Comparison of ENCODE assay signal across 1 cellular context in the genomic region with DNA sequence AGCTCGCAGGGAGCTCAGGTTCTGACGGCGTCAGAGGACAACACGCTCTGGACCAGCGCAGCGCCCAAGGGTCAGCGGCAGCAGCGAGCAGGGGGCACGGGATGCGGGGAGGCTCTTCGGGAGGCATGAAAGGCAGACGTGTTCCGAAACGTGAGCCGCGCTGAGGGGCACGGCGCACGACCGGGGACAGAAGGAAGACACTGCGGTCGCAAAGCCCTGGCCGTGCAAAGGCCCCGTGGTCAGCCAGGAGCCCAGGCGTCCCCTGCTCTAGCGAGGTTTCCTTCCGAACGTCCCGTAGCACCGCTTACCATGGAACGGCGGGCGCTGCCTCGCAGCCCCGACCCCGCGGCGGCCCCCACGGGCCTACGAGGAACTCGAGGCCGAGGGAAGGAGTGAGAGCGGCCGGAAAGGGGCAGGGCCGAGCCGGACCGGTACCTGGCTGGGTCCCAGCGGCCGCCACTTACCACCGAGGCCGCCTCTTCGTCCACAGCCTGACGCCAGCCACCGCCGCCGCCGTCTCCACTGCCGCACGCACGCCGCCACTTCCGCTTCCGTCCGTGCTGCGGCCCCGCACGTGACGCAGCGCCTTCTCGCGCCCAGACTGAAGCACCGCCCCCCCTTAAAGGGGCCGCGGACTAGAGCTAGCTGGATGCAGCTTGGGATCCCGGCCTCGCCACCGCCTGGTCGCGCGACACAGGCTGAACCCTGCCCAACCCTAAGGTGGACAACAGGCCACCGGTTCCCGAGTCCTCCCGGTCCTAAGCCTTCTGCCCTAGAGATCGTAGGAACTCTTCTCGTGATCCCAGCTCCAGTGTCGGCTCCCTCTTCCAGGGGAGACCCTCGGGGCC.
TF ChIP-seq lines count a peak whose summit lies in the region.

No MANE protein-coding gene starts in this region.

TF ChIP-seq in HepG2, 621 proteins besides CTCF, POLR2A, EP300 and RAD21 (continued from another document and continues in another):
- TF ChIP-seq, protein P1, sequence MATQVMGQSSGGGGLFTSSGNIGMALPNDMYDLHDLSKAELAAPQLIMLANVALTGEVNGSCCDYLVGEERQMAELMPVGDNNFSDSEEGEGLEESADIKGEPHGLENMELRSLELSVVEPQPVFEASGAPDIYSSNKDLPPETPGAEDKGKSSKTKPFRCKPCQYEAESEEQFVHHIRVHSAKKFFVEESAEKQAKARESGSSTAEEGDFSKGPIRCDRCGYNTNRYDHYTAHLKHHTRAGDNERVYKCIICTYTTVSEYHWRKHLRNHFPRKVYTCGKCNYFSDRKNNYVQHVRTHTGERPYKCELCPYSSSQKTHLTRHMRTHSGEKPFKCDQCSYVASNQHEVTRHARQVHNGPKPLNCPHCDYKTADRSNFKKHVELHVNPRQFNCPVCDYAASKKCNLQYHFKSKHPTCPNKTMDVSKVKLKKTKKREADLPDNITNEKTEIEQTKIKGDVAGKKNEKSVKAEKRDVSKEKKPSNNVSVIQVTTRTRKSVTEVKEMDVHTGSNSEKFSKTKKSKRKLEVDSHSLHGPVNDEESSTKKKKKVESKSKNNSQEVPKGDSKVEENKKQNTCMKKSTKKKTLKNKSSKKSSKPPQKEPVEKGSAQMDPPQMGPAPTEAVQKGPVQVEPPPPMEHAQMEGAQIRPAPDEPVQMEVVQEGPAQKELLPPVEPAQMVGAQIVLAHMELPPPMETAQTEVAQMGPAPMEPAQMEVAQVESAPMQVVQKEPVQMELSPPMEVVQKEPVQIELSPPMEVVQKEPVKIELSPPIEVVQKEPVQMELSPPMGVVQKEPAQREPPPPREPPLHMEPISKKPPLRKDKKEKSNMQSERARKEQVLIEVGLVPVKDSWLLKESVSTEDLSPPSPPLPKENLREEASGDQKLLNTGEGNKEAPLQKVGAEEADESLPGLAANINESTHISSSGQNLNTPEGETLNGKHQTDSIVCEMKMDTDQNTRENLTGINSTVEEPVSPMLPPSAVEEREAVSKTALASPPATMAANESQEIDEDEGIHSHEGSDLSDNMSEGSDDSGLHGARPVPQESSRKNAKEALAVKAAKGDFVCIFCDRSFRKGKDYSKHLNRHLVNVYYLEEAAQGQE (IDR thresholded peaks at IDR 0.05; ENCODE audit: borderline replicate concordance in 1 of 2, low read depth in 1 of 2, low read length in 2 of 2), result no peak
- no peak for TF ChIP-seq HOXA9 (CRISPR knock-in tag; IDR thresholded peaks at IDR 0.05; ENCODE audit: borderline replicate concordance)
- TF ChIP-seq ZNF234 (CRISPR knock-in tag; conservative IDR thresholded peaks at IDR 0.05), result no peak
- TF ChIP-seq ZNF160 (CRISPR knock-in tag; IDR thresholded peaks at IDR 0.05), result peak; percentile 77; the same call in 1 of the 2 replicates
- TF ChIP-seq ETV5 (CRISPR knock-in tag; IDR thresholded peaks at IDR 0.05; ENCODE audit: borderline replicate concordance), result peak; percentile 94
- peak; percentile 97 for TF ChIP-seq ZNF546 (CRISPR knock-in tag; conservative IDR thresholded peaks at IDR 0.05)
- no peak for TF ChIP-seq CC2D1A (CRISPR knock-in tag; IDR thresholded peaks at IDR 0.05)
- TF ChIP-seq, protein P2, sequence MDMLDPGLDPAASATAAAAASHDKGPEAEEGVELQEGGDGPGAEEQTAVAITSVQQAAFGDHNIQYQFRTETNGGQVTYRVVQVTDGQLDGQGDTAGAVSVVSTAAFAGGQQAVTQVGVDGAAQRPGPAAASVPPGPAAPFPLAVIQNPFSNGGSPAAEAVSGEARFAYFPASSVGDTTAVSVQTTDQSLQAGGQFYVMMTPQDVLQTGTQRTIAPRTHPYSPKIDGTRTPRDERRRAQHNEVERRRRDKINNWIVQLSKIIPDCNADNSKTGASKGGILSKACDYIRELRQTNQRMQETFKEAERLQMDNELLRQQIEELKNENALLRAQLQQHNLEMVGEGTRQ (IDR thresholded peaks at IDR 0.05; ENCODE audit: low read depth, low read length), result peak; percentile 92
- TF ChIP-seq, protein P2 (CRISPR knock-in tag; IDR thresholded peaks at IDR 0.05; ENCODE audit: borderline replicate concordance), result peak; percentile 98
- TF ChIP-seq KLF15 (CRISPR knock-in tag; IDR thresholded peaks at IDR 0.05; ENCODE audit: borderline replicate concordance), result no peak
- TF ChIP-seq KMT2A (CRISPR knock-in tag; IDR thresholded peaks at IDR 0.05), result peak; percentile 97
- TF ChIP-seq TBP (CRISPR knock-in tag; IDR thresholded peaks at IDR 0.05), result no peak
- TF ChIP-seq MAFG (CRISPR knock-in tag; IDR thresholded peaks at IDR 0.05), result no peak
- TF ChIP-seq, protein P3, sequence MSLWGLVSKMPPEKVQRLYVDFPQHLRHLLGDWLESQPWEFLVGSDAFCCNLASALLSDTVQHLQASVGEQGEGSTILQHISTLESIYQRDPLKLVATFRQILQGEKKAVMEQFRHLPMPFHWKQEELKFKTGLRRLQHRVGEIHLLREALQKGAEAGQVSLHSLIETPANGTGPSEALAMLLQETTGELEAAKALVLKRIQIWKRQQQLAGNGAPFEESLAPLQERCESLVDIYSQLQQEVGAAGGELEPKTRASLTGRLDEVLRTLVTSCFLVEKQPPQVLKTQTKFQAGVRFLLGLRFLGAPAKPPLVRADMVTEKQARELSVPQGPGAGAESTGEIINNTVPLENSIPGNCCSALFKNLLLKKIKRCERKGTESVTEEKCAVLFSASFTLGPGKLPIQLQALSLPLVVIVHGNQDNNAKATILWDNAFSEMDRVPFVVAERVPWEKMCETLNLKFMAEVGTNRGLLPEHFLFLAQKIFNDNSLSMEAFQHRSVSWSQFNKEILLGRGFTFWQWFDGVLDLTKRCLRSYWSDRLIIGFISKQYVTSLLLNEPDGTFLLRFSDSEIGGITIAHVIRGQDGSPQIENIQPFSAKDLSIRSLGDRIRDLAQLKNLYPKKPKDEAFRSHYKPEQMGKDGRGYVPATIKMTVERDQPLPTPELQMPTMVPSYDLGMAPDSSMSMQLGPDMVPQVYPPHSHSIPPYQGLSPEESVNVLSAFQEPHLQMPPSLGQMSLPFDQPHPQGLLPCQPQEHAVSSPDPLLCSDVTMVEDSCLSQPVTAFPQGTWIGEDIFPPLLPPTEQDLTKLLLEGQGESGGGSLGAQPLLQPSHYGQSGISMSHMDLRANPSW (CRISPR knock-in tag; IDR thresholded peaks at IDR 0.05; ENCODE audit: borderline replicate concordance), result no peak
- 0 out of 2 replicates have a peak, but pooled peaks have one; percentile 62 for TF ChIP-seq ZNF256 (CRISPR knock-in tag; conservative IDR thresholded peaks at IDR 0.05)
- TF ChIP-seq ZFYVE20 (CRISPR knock-in tag; IDR thresholded peaks at IDR 0.05; ENCODE audit: borderline replicate concordance, low read depth), result no peak
- TF ChIP-seq, protein P4, sequence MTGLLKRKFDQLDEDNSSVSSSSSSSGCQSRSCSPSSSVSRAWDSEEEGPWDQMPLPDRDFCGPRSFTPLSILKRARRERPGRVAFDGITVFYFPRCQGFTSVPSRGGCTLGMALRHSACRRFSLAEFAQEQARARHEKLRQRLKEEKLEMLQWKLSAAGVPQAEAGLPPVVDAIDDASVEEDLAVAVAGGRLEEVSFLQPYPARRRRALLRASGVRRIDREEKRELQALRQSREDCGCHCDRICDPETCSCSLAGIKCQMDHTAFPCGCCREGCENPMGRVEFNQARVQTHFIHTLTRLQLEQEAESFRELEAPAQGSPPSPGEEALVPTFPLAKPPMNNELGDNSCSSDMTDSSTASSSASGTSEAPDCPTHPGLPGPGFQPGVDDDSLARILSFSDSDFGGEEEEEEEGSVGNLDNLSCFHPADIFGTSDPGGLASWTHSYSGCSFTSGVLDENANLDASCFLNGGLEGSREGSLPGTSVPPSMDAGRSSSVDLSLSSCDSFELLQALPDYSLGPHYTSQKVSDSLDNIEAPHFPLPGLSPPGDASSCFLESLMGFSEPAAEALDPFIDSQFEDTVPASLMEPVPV (CRISPR knock-in tag; IDR thresholded peaks at IDR 0.05), result peak; percentile 48; the same call in 1 of the 2 replicates
- TF ChIP-seq ZSCAN9 (CRISPR knock-in tag; IDR thresholded peaks at IDR 0.05; ENCODE audit: borderline replicate concordance), result 0 out of 2 replicates have a peak, but pooled peaks have one; percentile 37
- TF ChIP-seq, protein P5, sequence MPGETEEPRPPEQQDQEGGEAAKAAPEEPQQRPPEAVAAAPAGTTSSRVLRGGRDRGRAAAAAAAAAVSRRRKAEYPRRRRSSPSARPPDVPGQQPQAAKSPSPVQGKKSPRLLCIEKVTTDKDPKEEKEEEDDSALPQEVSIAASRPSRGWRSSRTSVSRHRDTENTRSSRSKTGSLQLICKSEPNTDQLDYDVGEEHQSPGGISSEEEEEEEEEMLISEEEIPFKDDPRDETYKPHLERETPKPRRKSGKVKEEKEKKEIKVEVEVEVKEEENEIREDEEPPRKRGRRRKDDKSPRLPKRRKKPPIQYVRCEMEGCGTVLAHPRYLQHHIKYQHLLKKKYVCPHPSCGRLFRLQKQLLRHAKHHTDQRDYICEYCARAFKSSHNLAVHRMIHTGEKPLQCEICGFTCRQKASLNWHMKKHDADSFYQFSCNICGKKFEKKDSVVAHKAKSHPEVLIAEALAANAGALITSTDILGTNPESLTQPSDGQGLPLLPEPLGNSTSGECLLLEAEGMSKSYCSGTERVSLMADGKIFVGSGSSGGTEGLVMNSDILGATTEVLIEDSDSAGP (CRISPR knock-in tag; IDR thresholded peaks at IDR 0.05; ENCODE audit: borderline replicate concordance), result peak; percentile 100
- peak; percentile 80; the same call in 1 of the 2 replicates for TF ChIP-seq ZFP37 (CRISPR knock-in tag; IDR thresholded peaks at IDR 0.05; ENCODE audit: borderline replicate concordance)
- TF ChIP-seq ZNF773 (CRISPR knock-in tag; IDR thresholded peaks at IDR 0.05; ENCODE audit: borderline replicate concordance), result peak; percentile 40; the same call in 1 of the 2 replicates
- TF ChIP-seq ZNF225 (CRISPR knock-in tag; IDR thresholded peaks at IDR 0.05), result peak; percentile 56; the same call in 1 of the 2 replicates
- TF ChIP-seq ZSCAN21 (CRISPR knock-in tag; IDR thresholded peaks at IDR 0.05; ENCODE audit: borderline replicate concordance), result peak; percentile 83; the same call in 1 of the 2 replicates
- TF ChIP-seq, protein P6, sequence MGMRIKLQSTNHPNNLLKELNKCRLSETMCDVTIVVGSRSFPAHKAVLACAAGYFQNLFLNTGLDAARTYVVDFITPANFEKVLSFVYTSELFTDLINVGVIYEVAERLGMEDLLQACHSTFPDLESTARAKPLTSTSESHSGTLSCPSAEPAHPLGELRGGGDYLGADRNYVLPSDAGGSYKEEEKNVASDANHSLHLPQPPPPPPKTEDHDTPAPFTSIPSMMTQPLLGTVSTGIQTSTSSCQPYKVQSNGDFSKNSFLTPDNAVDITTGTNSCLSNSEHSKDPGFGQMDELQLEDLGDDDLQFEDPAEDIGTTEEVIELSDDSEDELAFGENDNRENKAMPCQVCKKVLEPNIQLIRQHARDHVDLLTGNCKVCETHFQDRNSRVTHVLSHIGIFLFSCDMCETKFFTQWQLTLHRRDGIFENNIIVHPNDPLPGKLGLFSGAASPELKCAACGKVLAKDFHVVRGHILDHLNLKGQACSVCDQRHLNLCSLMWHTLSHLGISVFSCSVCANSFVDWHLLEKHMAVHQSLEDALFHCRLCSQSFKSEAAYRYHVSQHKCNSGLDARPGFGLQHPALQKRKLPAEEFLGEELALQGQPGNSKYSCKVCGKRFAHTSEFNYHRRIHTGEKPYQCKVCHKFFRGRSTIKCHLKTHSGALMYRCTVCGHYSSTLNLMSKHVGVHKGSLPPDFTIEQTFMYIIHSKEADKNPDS (CRISPR knock-in tag; IDR thresholded peaks at IDR 0.05), result peak; percentile 84; the same call in 1 of the 2 replicates
- no peak for TF ChIP-seq ZNF83 (CRISPR knock-in tag; IDR thresholded peaks at IDR 0.05; ENCODE audit: borderline replicate concordance)
- TF ChIP-seq, protein P7, sequence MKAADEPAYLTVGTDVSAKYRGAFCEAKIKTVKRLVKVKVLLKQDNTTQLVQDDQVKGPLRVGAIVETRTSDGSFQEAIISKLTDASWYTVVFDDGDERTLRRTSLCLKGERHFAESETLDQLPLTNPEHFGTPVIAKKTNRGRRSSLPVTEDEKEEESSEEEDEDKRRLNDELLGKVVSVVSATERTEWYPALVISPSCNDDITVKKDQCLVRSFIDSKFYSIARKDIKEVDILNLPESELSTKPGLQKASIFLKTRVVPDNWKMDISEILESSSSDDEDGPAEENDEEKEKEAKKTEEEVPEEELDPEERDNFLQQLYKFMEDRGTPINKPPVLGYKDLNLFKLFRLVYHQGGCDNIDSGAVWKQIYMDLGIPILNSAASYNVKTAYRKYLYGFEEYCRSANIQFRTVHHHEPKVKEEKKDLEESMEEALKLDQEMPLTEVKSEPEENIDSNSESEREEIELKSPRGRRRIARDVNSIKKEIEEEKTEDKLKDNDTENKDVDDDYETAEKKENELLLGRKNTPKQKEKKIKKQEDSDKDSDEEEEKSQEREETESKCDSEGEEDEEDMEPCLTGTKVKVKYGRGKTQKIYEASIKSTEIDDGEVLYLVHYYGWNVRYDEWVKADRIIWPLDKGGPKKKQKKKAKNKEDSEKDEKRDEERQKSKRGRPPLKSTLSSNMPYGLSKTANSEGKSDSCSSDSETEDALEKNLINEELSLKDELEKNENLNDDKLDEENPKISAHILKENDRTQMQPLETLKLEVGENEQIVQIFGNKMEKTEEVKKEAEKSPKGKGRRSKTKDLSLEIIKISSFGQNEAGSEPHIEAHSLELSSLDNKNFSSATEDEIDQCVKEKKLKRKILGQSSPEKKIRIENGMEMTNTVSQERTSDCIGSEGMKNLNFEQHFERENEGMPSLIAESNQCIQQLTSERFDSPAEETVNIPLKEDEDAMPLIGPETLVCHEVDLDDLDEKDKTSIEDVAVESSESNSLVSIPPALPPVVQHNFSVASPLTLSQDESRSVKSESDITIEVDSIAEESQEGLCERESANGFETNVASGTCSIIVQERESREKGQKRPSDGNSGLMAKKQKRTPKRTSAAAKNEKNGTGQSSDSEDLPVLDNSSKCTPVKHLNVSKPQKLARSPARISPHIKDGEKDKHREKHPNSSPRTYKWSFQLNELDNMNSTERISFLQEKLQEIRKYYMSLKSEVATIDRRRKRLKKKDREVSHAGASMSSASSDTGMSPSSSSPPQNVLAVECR (CRISPR knock-in tag; IDR thresholded peaks at IDR 0.05; ENCODE audit: borderline replicate concordance), result peak; percentile 99
- peak; percentile 96 for TF ChIP-seq MXD4 (CRISPR knock-in tag; IDR thresholded peaks at IDR 0.05)
- TF ChIP-seq JUN (CRISPR knock-in tag; IDR thresholded peaks at IDR 0.05), result no peak
- no peak; the same call in 1 of the 2 replicates for TF ChIP-seq MAZ (IDR thresholded peaks at IDR 0.05; ENCODE audit: borderline replicate concordance, low read depth, low read length)
- peak; percentile 84 for TF ChIP-seq MAZ (CRISPR knock-in tag; IDR thresholded peaks at IDR 0.05; ENCODE audit: low read depth)
- no peak for TF ChIP-seq GTF3A (CRISPR knock-in tag; conservative IDR thresholded peaks at IDR 0.05)
- no peak for TF ChIP-seq NCOA5 (CRISPR knock-in tag; IDR thresholded peaks at IDR 0.05)
- TF ChIP-seq TEAD2 (CRISPR knock-in tag; IDR thresholded peaks at IDR 0.05), result no peak
- TF ChIP-seq SP1 (IDR thresholded peaks at IDR 0.05), result no peak
- TF ChIP-seq SP1 (CRISPR knock-in tag; IDR thresholded peaks at IDR 0.05), result peak; percentile 96
- peak; percentile 95 for TF ChIP-seq RBFOX2 (IDR thresholded peaks at IDR 0.05; ENCODE audit: low read depth, low read length)
- no peak for TF ChIP-seq KDM6A (CRISPR knock-in tag; IDR thresholded peaks at IDR 0.05; ENCODE audit: low read depth)
